In genomic region chr4:48191758-48192157, GRCh38 we compare ENCODE assay signal across 18 cellular contexts. TPM values are rescaled to one million over a fixed set of nuclear protein-coding genes. Genes with fewer than 3 reads are reported as not detected.
DNase-seq lines count a peak whose midpoint lies in the region; ATAC-seq, FAIRE-seq and TF ChIP-seq lines count a peak whose summit lies in the region.
"Had no signal": no experiment of that assay in that cellular context is flagged by ENCODE, and none has a peak within 500 bp of the region (broad histone marks: within the 10 kb centered on the region; RNA-seq: fewer than 3 reads in every experiment).

No MANE protein-coding gene starts in this region.

- TF ChIP-seq POLR2A in GM12892 (IDR thresholded peaks at IDR 0.05; ENCODE audit: low read depth, low read length) = no peak

- no peak for ATAC-seq in GM21723 (IDR thresholded peaks at IDR 0.05; ENCODE audit: unreplicated experiment)
- ATAC-seq: HepG2, K562, SK-N-SH treated with all-trans-retinoic acid at 6 μM for 48 hours, T-cell had no signal

- DNase-seq in DMS53 (lab: John Stamatoyannopoulos, UW) = peak; percentile 62
- DNase-seq in GM12892 (ENCODE audit: insufficient read length) = no peak
- peak; percentile 46 for DNase-seq in NCI-H774 (lab: John Stamatoyannopoulos, UW)
- no peak for DNase-seq in urothelium cell line (ENCODE audit: low spot score)
- no peak for DNase-seq in LoVo (ENCODE audit: low spot score)
- no peak for DNase-seq in NCI-H187 (lab: John Stamatoyannopoulos, UW)
- DNase-seq: CD8-positive, alpha-beta memory T cell; DND-41; H7; NCI-H1092 treated with DMSO at 0.1 percent for 48 hours; NCI-H2171 treated with DMSO at 0.1 percent for 48 hours; NCI-H526; Peyer's patch; T-cell had no signal

- FAIRE-seq in GM12892 (lab: Jason Lieb, UNC) (peak; percentile 36), urothelium cell line (lab: Jason Lieb, UNC) (peak; percentile 23)
- FAIRE-seq: HepG2, K562 had no signal

RNA-seq across cellular contexts. Expression of gene TXK, which starts 57.7 kb away (rescaled TPM):
- polyA plus RNA-seq in GM12892 (2012; ENCODE audit: missing spikeins) = 1.1 TPM
- polyA plus RNA-seq: HepG2 had no signal

Comparison
In these comparisons a context has a peak if more than half of its experiments do, and no peak if none do; other contexts are left out.
1. DNase-seq: peak in DMS53 (single experiment) and NCI-H774 (single experiment); none in GM12892 (single experiment), urothelium cell line (single experiment), LoVo (single experiment) and NCI-H187 (0 of 2).